In genomic region chr10:95519132-95519487, GRCh38 we compare ENCODE assay signal across 16 cellular contexts. TPM values are rescaled to one million over a fixed set of nuclear protein-coding genes. Genes with fewer than 3 reads are reported as not detected.
DNase-seq lines count a peak whose midpoint lies in the region; ATAC-seq, FAIRE-seq and TF ChIP-seq lines count a peak whose summit lies in the region.
"Had no signal": no experiment of that assay in that cellular context is flagged by ENCODE, and none has a peak within 500 bp of the region (broad histone marks: within the 10 kb centered on the region; RNA-seq: fewer than 3 reads in every experiment).

No MANE protein-coding gene starts in this region.

- intact Hi-C loops in left cardiac atrium (cut with DNase I) (loop anchor here in 1 of 2 donors (5.0 kb wide), 1 partner anchor 38 kb away; no protein-coding TSS in a partner anchor), pancreas (cut with DNase I) (no loop called here)

- peaks cover 1% of the 10 kb centered on the region for H3K4me1 Mint-ChIP-seq in activated naive CD8-positive, alpha-beta T cell treated with anti-CD3 and anti-CD28 coated beads for 36 hours
- H3K4me1 Mint-ChIP-seq in activated naive CD8-positive, alpha-beta T cell treated with anti-CD3 and anti-CD28 coated beads, Interleukin-2, amount 50 U/mL, for 24 hours: peaks cover 8% of the 10 kb centered on the region
- H3K4me1 Mint-ChIP-seq in T-cell: no peaks in the 10 kb centered on the region
- H3K4me1 Mint-ChIP-seq: activated naive CD4-positive, alpha-beta T cell treated with anti-CD3 and anti-CD28 coated beads, Interleukin-2, amount 10 ng/mL, durations not matched to agents 7 days and 5 days had no signal

- no peak for FAIRE-seq in pancreas (lab: Jason Lieb, UNC)

- no peak overlapping the region for H3K4me3 Mint-ChIP-seq in activated naive CD8-positive, alpha-beta T cell treated with anti-CD3 and anti-CD28 coated beads for 36 hours
- H3K4me3 Mint-ChIP-seq in activated naive CD8-positive, alpha-beta T cell treated with anti-CD3 and anti-CD28 coated beads, Interleukin-2, amount 50 U/mL, for 24 hours: no peak overlapping the region
- no peak overlapping the region for H3K4me3 Mint-ChIP-seq in T-cell
- H3K4me3 Mint-ChIP-seq: activated CD4-positive, alpha-beta T cell treated with anti-CD3 and anti-CD28 coated beads for 36 hours; activated naive CD4-positive, alpha-beta T cell treated with anti-CD3 and anti-CD28 coated beads, Interleukin-2, amount 10 ng/mL, durations not matched to agents 7 days and 5 days had no signal

- H3K4me1 ChIP-seq in pancreas: peaks cover 36 to 43% (median 40%) of the 10 kb centered on the region in 3 donors

- TF ChIP-seq CTCF in pancreas (IDR thresholded peaks at IDR 0.05) (no peak), GM10266 (IDR thresholded peaks at IDR 0.05; ENCODE audit: control insufficient read depth, insufficient read depth, low read depth, missing control alignments) (no peak)

- no peak for DNase-seq in activated naive CD8-positive, alpha-beta T cell treated with anti-CD3 and anti-CD28 coated beads for 36 hours
- no peak for DNase-seq in activated naive CD8-positive, alpha-beta T cell treated with anti-CD3 and anti-CD28 coated beads, Interleukin-2, amount 50 U/mL, for 24 hours
- DNase-seq in left cardiac atrium (peak; percentile 51), pancreas (peak; percentile 61 to 81 (median 66)), GM10266 (ENCODE audit: extremely low spot score) (no peak), T-cell (no peak)
- DNase-seq: activated CD4-positive, alpha-beta T cell treated with anti-CD3 and anti-CD28 coated beads for 36 hours; activated CD8-positive, alpha-beta memory T cell treated with anti-CD3 and anti-CD28 coated beads, Interleukin-2, amount 50 U/mL, for 4 hours; activated naive CD4-positive, alpha-beta T cell treated with anti-CD3 and anti-CD28 coated beads, Interleukin-2, amount 10 ng/mL, durations not matched to agents 7 days and 5 days; DND-41; islet precursor cell; NCI-H1694; SJCRH30; T-helper 9 cell had no signal

- POLR2A ChIA-PET in T-cell (lab: Charles Lee): no interaction called here

- no peaks in the 10 kb centered on the region for H3K36me3 ChIP-seq in pancreas
- H3K36me3 ChIP-seq: SJCRH30 had no signal

- peak overlapping the region; percentile 22 to 43 (median 28) for H3K27ac ChIP-seq in pancreas
- H3K27ac ChIP-seq: SJCRH30 had no signal

- H3K27me3 Mint-ChIP-seq in activated naive CD8-positive, alpha-beta T cell treated with anti-CD3 and anti-CD28 coated beads for 36 hours: no peaks in the 10 kb centered on the region
- H3K27me3 Mint-ChIP-seq in activated naive CD8-positive, alpha-beta T cell treated with anti-CD3 and anti-CD28 coated beads, Interleukin-2, amount 50 U/mL, for 24 hours: no peaks in the 10 kb centered on the region
- peaks cover 1 to 3% of the 10 kb centered on the region in 2 donors for H3K27me3 Mint-ChIP-seq in T-cell
- H3K27me3 Mint-ChIP-seq: activated naive CD4-positive, alpha-beta T cell treated with anti-CD3 and anti-CD28 coated beads, Interleukin-2, amount 10 ng/mL, durations not matched to agents 7 days and 5 days had no signal

- H3K27me3 ChIP-seq in pancreas: no peaks in the 10 kb centered on the region
- H3K27me3 ChIP-seq: SJCRH30 had no signal

- H3K27ac Mint-ChIP-seq in activated naive CD8-positive, alpha-beta T cell treated with anti-CD3 and anti-CD28 coated beads for 36 hours: peak overlapping the region; percentile 35
- H3K27ac Mint-ChIP-seq in activated naive CD8-positive, alpha-beta T cell treated with anti-CD3 and anti-CD28 coated beads, Interleukin-2, amount 50 U/mL, for 24 hours: no peak overlapping the region
- H3K27ac Mint-ChIP-seq in T-cell: no peak overlapping the region
- H3K27ac Mint-ChIP-seq: activated CD4-positive, alpha-beta T cell treated with anti-CD3 and anti-CD28 coated beads for 36 hours; activated naive CD4-positive, alpha-beta T cell treated with anti-CD3 and anti-CD28 coated beads, Interleukin-2, amount 10 ng/mL, durations not matched to agents 7 days and 5 days had no signal

- CTCF ChIA-PET in T-cell (lab: Charles Lee): no interaction called here

- WGBS in pancreas, 2 donors: 34 to 35% methylated on average over 4 of the region's 4 CpGs

- H3K4me3 ChIP-seq in pancreas: no peak overlapping the region
- H3K4me3 ChIP-seq: SJCRH30 had no signal

- no peak for ATAC-seq in activated naive CD8-positive, alpha-beta T cell treated with anti-CD3 and anti-CD28 coated beads, Interleukin-2, amount 50 U/mL, for 24 hours
- ATAC-seq in left cardiac atrium (peak; percentile 67 to 92), pancreas (peak; percentile 65 to 89 (median 80)), T-cell (replicated peaks in 1 of 4) (no peak), HG03442 (IDR thresholded peaks at IDR 0.05; ENCODE audit: unreplicated experiment) (no peak), GM21447 (IDR thresholded peaks at IDR 0.05; ENCODE audit: unreplicated experiment) (no peak)
- ATAC-seq: activated CD4-positive, alpha-beta T cell treated with anti-CD3 and anti-CD28 coated beads for 36 hours had no signal

- no peaks in the 10 kb centered on the region for H3K9me3 ChIP-seq in pancreas
- H3K9me3 ChIP-seq: SJCRH30 had no signal

- H3K36me3 Mint-ChIP-seq in activated naive CD8-positive, alpha-beta T cell treated with anti-CD3 and anti-CD28 coated beads for 36 hours: no peaks in the 10 kb centered on the region
- H3K36me3 Mint-ChIP-seq in activated naive CD8-positive, alpha-beta T cell treated with anti-CD3 and anti-CD28 coated beads, Interleukin-2, amount 50 U/mL, for 24 hours (ENCODE audit: low read depth): no peaks in the 10 kb centered on the region
- no peaks in the 10 kb centered on the region for H3K36me3 Mint-ChIP-seq in T-cell
- H3K36me3 Mint-ChIP-seq: activated naive CD4-positive, alpha-beta T cell treated with anti-CD3 and anti-CD28 coated beads, Interleukin-2, amount 10 ng/mL, durations not matched to agents 7 days and 5 days had no signal

- no peaks in the 10 kb centered on the region for H3K9me3 Mint-ChIP-seq in activated naive CD8-positive, alpha-beta T cell treated with anti-CD3 and anti-CD28 coated beads for 36 hours
- H3K9me3 Mint-ChIP-seq in activated naive CD8-positive, alpha-beta T cell treated with anti-CD3 and anti-CD28 coated beads, Interleukin-2, amount 50 U/mL, for 24 hours: no peaks in the 10 kb centered on the region
- H3K9me3 Mint-ChIP-seq in T-cell: no peaks in the 10 kb centered on the region
- H3K9me3 Mint-ChIP-seq: activated naive CD4-positive, alpha-beta T cell treated with anti-CD3 and anti-CD28 coated beads, Interleukin-2, amount 10 ng/mL, durations not matched to agents 7 days and 5 days had no signal

RNA-seq across cellular contexts. Expression of gene SORBS1, which starts 42.1 kb away (rescaled TPM):
- total RNA-seq in activated naive CD8-positive, alpha-beta T cell treated with anti-CD3 and anti-CD28 coated beads for 36 hours: under 1 TPM; 0.54 to 0.64 TPM
- total RNA-seq in left cardiac atrium (100 to 1,000 TPM; 465 to 617 TPM), pancreas (10 to 100 TPM; 14.4 to 25.6 (median 17.8) TPM), T-cell (1 to 10 TPM in 4 of 5 donors, under 1 TPM in 1; 0.98 to 2.4 (median 1.8) TPM)
- 10 to 100 TPM; 11.4 to 13.3 TPM for polyA plus RNA-seq in pancreas

Comparison
In these comparisons a context has a peak if more than half of its experiments do, and no peak if none do; other contexts are left out.
1. DNase-seq: peak in left cardiac atrium (single experiment) and pancreas (6 of 6); none in activated naive CD8-positive, alpha-beta T cell treated with anti-CD3 and anti-CD28 coated beads for 36 hours (single experiment), activated naive CD8-positive, alpha-beta T cell treated with anti-CD3 and anti-CD28 coated beads, Interleukin-2, amount 50 U/mL, for 24 hours (single experiment), GM10266 (single experiment) and T-cell (0 of 34).
2. ATAC-seq: peak in left cardiac atrium (2 of 2) and pancreas (4 of 4); none in activated naive CD8-positive, alpha-beta T cell treated with anti-CD3 and anti-CD28 coated beads, Interleukin-2, amount 50 U/mL, for 24 hours (single experiment), T-cell (0 of 4), HG03442 (single experiment) and GM21447 (single experiment).
3. RNA of gene SORBS1, which starts 42.1 kb away (total RNA-seq): 465 to 617 TPM in left cardiac atrium; 14.4 to 25.6 TPM in pancreas, 0.98 to 2.4 TPM in T-cell and 0.54 to 0.64 TPM in activated naive CD8-positive, alpha-beta T cell treated with anti-CD3 and anti-CD28 coated beads for 36 hours; every median in the first group is over 10 times any median in the second.